ENCODE assay signal across 8 cellular contexts in genomic region chr12:110316861-110317260, GRCh38. TPM values are rescaled to one million over a fixed set of nuclear protein-coding genes. Genes with fewer than 3 reads are reported as not detected.
DNase-seq lines count a peak whose midpoint lies in the region; ATAC-seq, FAIRE-seq and TF ChIP-seq lines count a peak whose summit lies in the region.

No MANE protein-coding gene starts in this region.

- no peak overlapping the region for H3K18ac ChIP-seq in mesenchymal stem cell (ENCODE audit: low read depth in 1 of 2, low read length in 2 of 2)

- no peaks in the 10 kb centered on the region for H3K9me3 ChIP-seq in A549
- no peaks in the 10 kb centered on the region for H3K9me3 ChIP-seq in GM12878 (replicated peaks; ENCODE audit: control insufficient read depth, insufficient read depth, low read length)
- no peaks in the 10 kb centered on the region for H3K9me3 ChIP-seq in mesenchymal stem cell (ENCODE audit: control insufficient read depth, low read length)

- in situ Hi-C loops in GM12878 (cut with MboI): no loop called here

- 51% methylated on average over 4 of the region's 4 CpGs for WGBS in A549 (ENCODE audit: missing lambda C conversion rate)
- WGBS in GM12878 (ENCODE audit: insufficient coverage, insufficient replicate concordance, low lambda C conversion rate, missing lambda C conversion rate): 12% methylated on average over 4 of the region's 4 CpGs
- 20% methylated on average over 3 of the region's 4 CpGs for WGBS in mesenchymal stem cell

- TSS peak; percentile 17 for BruUV-seq in GM12878 (replicated peaks; lab: Mats Ljungman, UMichigan)

- H4K20me1 ChIP-seq in GM12878 (ENCODE audit: control insufficient read depth, insufficient read depth): no peaks in the 10 kb centered on the region

- H4K91ac ChIP-seq in mesenchymal stem cell (ENCODE audit: low read length): no peak overlapping the region

- no peak for FAIRE-seq in A549 (lab: Jason Lieb, UNC)
- peak; percentile 31 for FAIRE-seq in HTR-8/SVneo (lab: Jason Lieb, UNC)
- FAIRE-seq in GM12878 (lab: Jason Lieb, UNC): no peak

- SMC1A ChIA-PET in GM12878 (lab: Charles Lee; ENCODE audit: uncharacterized antibody, unreplicated experiment): interaction anchor here (0.7 to 1.9 kb wide), 3 partner anchors 13 to 213 kb away, joined by 3 to 7 read pairs (median 6); no protein-coding TSS in a partner anchor

- CTCF ChIA-PET in A549 (lab: Yijun Ruan, JAX): interaction anchor here (1.6 to 1.7 kb wide), 2 partner anchors 14 to 21 kb away, joined by 5 read pairs; no protein-coding TSS in a partner anchor
- CTCF ChIA-PET in GM12878 (lab: Yijun Ruan, JAX): no interaction called here

- H3K4me1 ChIP-seq in A549: peaks cover 94% of the 10 kb centered on the region
- H3K4me1 ChIP-seq in GM12878 (ENCODE audit: control insufficient read depth, insufficient read depth, low read length): peaks cover 10% of the 10 kb centered on the region
- H3K4me1 ChIP-seq in mesenchymal stem cell (ENCODE audit: control insufficient read depth, insufficient read depth, low read depth, low read length): peaks cover 3% of the 10 kb centered on the region

- peak overlapping the region; percentile 14; the same call in 2 of the 3 replicates for H3K4me2 ChIP-seq in A549
- no peak overlapping the region for H3K4me2 ChIP-seq in GM12878 (ENCODE audit: control insufficient read depth, insufficient read depth)
- H3K4me2 ChIP-seq in mesenchymal stem cell (ENCODE audit: low read length, poor library complexity, severe bottlenecking): no peak overlapping the region

- no peak overlapping the region for H3K4me3 ChIP-seq in A549
- H3K4me3 ChIP-seq in GM12878: no peak overlapping the region
- no peak overlapping the region for H3K4me3 ChIP-seq in mesenchymal stem cell (ENCODE audit: insufficient read depth in 1 of 2, low read depth in 1 of 2, low read length in 2 of 2)

- no peak for TF ChIP-seq EP300 in A549 (IDR thresholded peaks at IDR 0.05)
- no peak for TF ChIP-seq EP300 in GM12878 (IDR thresholded peaks at IDR 0.05; ENCODE audit: borderline replicate concordance in 1 of 2, control insufficient read depth in 1 of 2, low read depth in 2 of 2, low read length in 2 of 2)

- RAD21 ChIA-PET in GM12878 (lab: Charles Lee; ENCODE audit: unreplicated experiment): interaction anchor here (1.6 kb wide), 1 partner anchor 32 kb away, joined by 3 read pairs; no protein-coding TSS in a partner anchor

- TF ChIP-seq RAD21 in A549 (conservative IDR thresholded peaks at IDR 0.05 in 1 of 2, IDR thresholded peaks at IDR 0.05 in 1 of 2) (no peak), GM12878 (IDR thresholded peaks at IDR 0.05; ENCODE audit: insufficient read depth, low read depth, low read length) (no peak)

- no peak overlapping the region for H2BK15ac ChIP-seq in mesenchymal stem cell (ENCODE audit: low read depth, poor library complexity, severe bottlenecking)

- H3K79me2 ChIP-seq in GM12878 (ENCODE audit: control insufficient read depth, insufficient read depth, low read length): peaks cover 68% of the 10 kb centered on the region

- no peak for TF ChIP-seq CTCF in A549 (IDR thresholded peaks at IDR 0.05)
- no peak for TF ChIP-seq CTCF in GM12878 (IDR thresholded peaks at IDR 0.05 in 2 of 3, conservative IDR thresholded peaks at IDR 0.05 in 1 of 3; ENCODE audit: control insufficient read depth in 2 of 3, extremely low read depth in 1 of 3, insufficient read depth in 1 of 3, low read depth in 3 of 3, low read length in 3 of 3)

- H3K23ac ChIP-seq in mesenchymal stem cell (ENCODE audit: low read length in 2 of 2): no peak overlapping the region

- H3K4ac ChIP-seq in mesenchymal stem cell (ENCODE audit: low read depth in 1 of 2, low read length in 2 of 2): peak overlapping the region in 1 of 2 experiments; percentile 80

- H3K36me3 ChIP-seq in GM12878 (ENCODE audit: control insufficient read depth in 2 of 2, insufficient read depth in 2 of 2, low read length in 1 of 2): peaks cover 8 to 34% of the 10 kb centered on the region in 2 experiments
- H3K36me3 ChIP-seq in mesenchymal stem cell (ENCODE audit: control insufficient read depth in 1 of 2, insufficient read depth in 2 of 2, low read depth in 1 of 2, low read length in 2 of 2): peaks cover 15 to 51% of the 10 kb centered on the region in 2 experiments

- intact Hi-C loops in GM12878 (cut with micrococcal nuclease; ENCODE audit: unreplicated experiment): no loop called here

- H2AFZ ChIP-seq in GM12878 (ENCODE audit: control insufficient read depth, low read depth, low read length): no peak overlapping the region
- no peak overlapping the region for H2AFZ ChIP-seq in mesenchymal stem cell (ENCODE audit: low read depth, low read length)

- DNase-seq in A549 (ENCODE audit: low read depth in 1 of 2, low spot score in 1 of 2) (no peak), HTR-8/SVneo (ENCODE audit: insufficient read length, low spot score) (no peak), GM12878 (ENCODE audit: low read depth, low spot score) (no peak), mesenchymal stem cell (peak; percentile 87), NCI-H146 (lab: John Stamatoyannopoulos, UW) (no peak)

- no peaks in the 10 kb centered on the region for H3K79me1 ChIP-seq in mesenchymal stem cell (replicated peaks; ENCODE audit: low read length, poor library complexity, severe bottlenecking)

- no peak for TF ChIP-seq POLR2A in A549 (IDR thresholded peaks at IDR 0.05; ENCODE audit: low read length)
- no peak for TF ChIP-seq POLR2A in GM12878 (IDR thresholded peaks at IDR 0.05; ENCODE audit: low read depth, low read length)

- peak in 1 of 2 experiments; percentile 10; a peak in 3 of 6 replicates for ATAC-seq in A549
- peak; percentile 28 for ATAC-seq in GM12878
- ATAC-seq in HG03439 (IDR thresholded peaks at IDR 0.05; ENCODE audit: unreplicated experiment): no peak
- ATAC-seq in GM18858 (IDR thresholded peaks at IDR 0.05; ENCODE audit: unreplicated experiment): no peak
- no peak for ATAC-seq in GM21786 (IDR thresholded peaks at IDR 0.05; ENCODE audit: unreplicated experiment)

- POLR2A ChIA-PET in A549 (lab: Yijun Ruan, JAX): no interaction called here
- POLR2A ChIA-PET in GM12878 (lab: Charles Lee): interaction anchor here (0.6 to 1.0 kb wide), 3 partner anchors 9 to 30 kb away, joined by 3 to 4 read pairs (median 4); no protein-coding TSS in a partner anchor

- no peak overlapping the region for H4K8ac ChIP-seq in mesenchymal stem cell (ENCODE audit: low read length)

- H3K27me3 ChIP-seq in GM12878 (replicated peaks in 1 of 2; ENCODE audit: control insufficient read depth in 2 of 2, insufficient read depth in 2 of 2, low read length in 1 of 2): no peaks in the 10 kb centered on the region
- no peaks in the 10 kb centered on the region for H3K27me3 ChIP-seq in mesenchymal stem cell (ENCODE audit: control insufficient read depth in 1 of 2, insufficient read depth in 1 of 2, low read length in 2 of 2)

- peak overlapping the region in 1 of 2 experiments; percentile 79 for H2BK12ac ChIP-seq in mesenchymal stem cell (ENCODE audit: low read length in 2 of 2)

- no peak overlapping the region for H2BK120ac ChIP-seq in mesenchymal stem cell (ENCODE audit: low read depth, low read length)

- H2BK5ac ChIP-seq in mesenchymal stem cell (ENCODE audit: low read depth, low read length, poor library complexity, severe bottlenecking): no peak overlapping the region

- peak overlapping the region in 1 of 2 experiments; percentile 57; a peak in 3 of 6 replicates for H3K27ac ChIP-seq in A549
- peak overlapping the region; percentile 57 for H3K27ac ChIP-seq in GM12878 (ENCODE audit: control insufficient read depth, insufficient read depth)
- H3K27ac ChIP-seq in mesenchymal stem cell (ENCODE audit: low read length, poor library complexity, severe bottlenecking): peak overlapping the region; percentile 25

- no peak overlapping the region for H3K14ac ChIP-seq in mesenchymal stem cell (ENCODE audit: low read length in 2 of 2)

- no peak overlapping the region for H2AK5ac ChIP-seq in mesenchymal stem cell (ENCODE audit: low read length, severe bottlenecking)

- H3K9ac ChIP-seq in GM12878 (ENCODE audit: control insufficient read depth, insufficient read depth, low read length): no peak overlapping the region
- peak overlapping the region; percentile 66 for H3K9ac ChIP-seq in mesenchymal stem cell (ENCODE audit: low read length)

TF ChIP-seq in A549, 52 proteins besides CTCF, POLR2A, EP300 and RAD21:
- peak; percentile 20 to 61; a peak in 3 of 4 replicates for TF ChIP-seq CEBPB (IDR thresholded peaks at IDR 0.05)
- TF ChIP-seq MAX (IDR thresholded peaks at IDR 0.05): no peak

TF ChIP-seq in GM12878, 131 proteins besides CTCF, POLR2A, EP300 and RAD21 (continues in another document):
- peak; percentile 89 for TF ChIP-seq JUNB (IDR thresholded peaks at IDR 0.05)

RNA-seq across cellular contexts. Expression of gene ATP2A2, which starts 35.8 kb away (rescaled TPM):
- polyA plus RNA-seq in A549 (2011; rRNA removed): 415 and 431 TPM in 2 replicates
- polyA plus RNA-seq in A549 (2012; cell fraction: cytosol; rRNA removed): 264 and 317 TPM in 2 replicates
- polyA plus RNA-seq in A549 (2012; cell fraction: nucleus; rRNA removed): 658 and 717 TPM in 2 replicates
- polyA plus RNA-seq in A549 (2017; fragmentation: RNase III; extraction: RNeasy Plus Mini Kit Qiagen cat#74134 plus additional on column Dnase treatment): 328 to 356 TPM (median 342 TPM) in 3 replicates
- polyA minus RNA-seq in A549 (2011; rRNA and poly(A)+ RNA removed): 375 and 407 TPM in 2 replicates
- 177 and 186 TPM in 2 replicates for total RNA-seq in GM12878 (2013; cell fraction: nucleolus; rRNA removed)
- total RNA-seq in GM12878 (2014; rRNA removed): 74.9 and 80.2 TPM in 2 replicates
- 31.7 and 33.3 TPM in 2 replicates for total RNA-seq in GM12878 (2014; rRNA removed; fragmentation: Illumina TruSeq; extraction: Trizol)
- total RNA-seq in GM12878 (2021): 120 and 133 TPM in 2 replicates
- 57.9 TPM for polyA plus RNA-seq in GM12878 (2011; ENCODE audit: low read depth)
- polyA plus RNA-seq in GM12878 (2011; rRNA removed): 25.3 and 35.5 TPM in 2 replicates
- 20.9 and 28.4 TPM in 2 replicates for polyA plus RNA-seq in GM12878 (2011; cell fraction: cytosol; rRNA removed)
- polyA plus RNA-seq in GM12878 (2011; cell fraction: nucleus; rRNA removed): 107 and 121 TPM in 2 replicates
- polyA plus RNA-seq in GM12878 (2012): 65.9 and 70.6 TPM in 2 replicates
- polyA plus RNA-seq in GM12878 (2014; fragmentation: Illumina TruSeq; extraction: Trizol): 87.0 and 91.5 TPM in 2 replicates
- polyA plus RNA-seq in GM12878 (2014; fragmentation: Nextera tagmentation; extraction: Ambion mirVana): 1 to 10 TPM; 3.7 to 5.1 TPM
- polyA plus RNA-seq in GM12878 (2014; rRNA removed): 44.6 and 48.0 TPM in 2 replicates
- 10 to 100 TPM; 23.7 to 29.1 TPM for polyA plus RNA-seq in GM12878 (2016; fragmentation: Nextera tagmentation; extraction: Ambion mirVana)
- polyA minus RNA-seq in GM12878 (2011; rRNA and poly(A)+ RNA removed): 53.8 and 71.5 TPM in 2 replicates
- polyA minus RNA-seq in GM12878 (2011; cell fraction: cytosol; rRNA and poly(A)+ RNA removed): 29.8 and 34.0 TPM in 2 replicates
- 56.6 and 89.7 TPM in 2 replicates for polyA minus RNA-seq in GM12878 (2011; cell fraction: nucleus; rRNA and poly(A)+ RNA removed)
- 155 TPM for polyA plus RNA-seq in mesenchymal stem cell (2013, experiment 1 of 2)
- 150 TPM for polyA plus RNA-seq in mesenchymal stem cell (2013, experiment 2 of 2)

Comparison
In these comparisons a context has a peak if more than half of its experiments do, and no peak if none do; other contexts are left out.
1. Of the 24 proteins assayed by ChIP-seq in both GM12878 and A549: peak only in GM12878: JUNB; only in A549: CEBPB; in both: none; in neither: 22.